ENCODE assay signal across 26 cellular contexts in the genomic region with DNA sequence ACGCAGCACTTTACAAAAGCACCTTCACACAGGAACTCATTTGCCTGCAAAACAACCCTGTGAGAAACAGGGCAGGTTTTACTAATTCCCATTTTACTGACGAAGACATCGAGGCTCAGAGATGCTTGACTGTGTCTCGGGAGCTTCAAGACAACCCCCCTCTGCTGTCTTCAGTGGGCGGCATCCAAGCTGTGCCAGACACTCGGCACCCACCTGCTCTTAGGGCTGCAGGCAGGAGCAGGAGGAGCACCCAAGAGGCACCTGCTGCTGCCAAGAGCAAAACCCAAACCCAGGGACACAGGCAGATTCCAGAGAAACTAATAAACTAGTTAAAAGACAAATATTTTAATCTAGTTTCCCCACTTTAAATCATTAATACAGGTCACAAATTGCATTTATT.
"Had no signal": no experiment of that assay in that cellular context is flagged by ENCODE, and none has a peak within 500 bp of the region (broad histone marks: within the 10 kb centered on the region; RNA-seq: fewer than 3 reads in every experiment).

No MANE protein-coding gene starts in this region.

- H3K9me3 ChIP-seq: SJCRH30, SK-N-SH had no signal

- H3K4me3 Mint-ChIP-seq: activated CD4-positive, alpha-beta T cell treated with anti-CD3 and anti-CD28 coated beads, Interleukin-2, amount 10 ng/mL, durations not matched to agents 24 days and 14 days; activated CD8-positive, alpha-beta memory T cell treated with anti-CD3 and anti-CD28 coated beads, Interleukin-2, amount 10 ng/mL, durations not matched to agents 7 days and 5 days; activated naive CD4-positive, alpha-beta T cell treated with anti-CD3 and anti-CD28 coated beads, Interleukin-2, amount 10 ng/mL, durations not matched to agents 7 days and 5 days; activated naive CD8-positive, alpha-beta T cell treated with anti-CD3 and anti-CD28 coated beads for 36 hours; WTC11 had no signal

- H3K4me1 Mint-ChIP-seq: activated CD4-positive, alpha-beta T cell treated with anti-CD3 and anti-CD28 coated beads, Interleukin-2, amount 10 ng/mL, durations not matched to agents 24 days and 14 days; activated CD8-positive, alpha-beta memory T cell treated with anti-CD3 and anti-CD28 coated beads, Interleukin-2, amount 10 ng/mL, durations not matched to agents 7 days and 5 days; activated naive CD4-positive, alpha-beta T cell treated with anti-CD3 and anti-CD28 coated beads, Interleukin-2, amount 10 ng/mL, durations not matched to agents 7 days and 5 days had no signal

- H3K27ac Mint-ChIP-seq: activated CD4-positive, alpha-beta T cell treated with anti-CD3 and anti-CD28 coated beads, Interleukin-2, amount 10 ng/mL, durations not matched to agents 24 days and 14 days; activated CD8-positive, alpha-beta memory T cell treated with anti-CD3 and anti-CD28 coated beads, Interleukin-2, amount 10 ng/mL, durations not matched to agents 7 days and 5 days; activated naive CD4-positive, alpha-beta T cell treated with anti-CD3 and anti-CD28 coated beads, Interleukin-2, amount 10 ng/mL, durations not matched to agents 7 days and 5 days; activated naive CD8-positive, alpha-beta T cell treated with anti-CD3 and anti-CD28 coated beads for 36 hours had no signal

- H3K27me3 Mint-ChIP-seq: activated CD4-positive, alpha-beta T cell treated with anti-CD3 and anti-CD28 coated beads, Interleukin-2, amount 10 ng/mL, durations not matched to agents 24 days and 14 days; activated CD8-positive, alpha-beta memory T cell treated with anti-CD3 and anti-CD28 coated beads, Interleukin-2, amount 10 ng/mL, durations not matched to agents 7 days and 5 days; activated naive CD4-positive, alpha-beta T cell treated with anti-CD3 and anti-CD28 coated beads, Interleukin-2, amount 10 ng/mL, durations not matched to agents 7 days and 5 days; activated naive CD8-positive, alpha-beta T cell treated with anti-CD3 and anti-CD28 coated beads for 36 hours had no signal

- H3K9me3 Mint-ChIP-seq: activated CD4-positive, alpha-beta T cell treated with anti-CD3 and anti-CD28 coated beads, Interleukin-2, amount 10 ng/mL, durations not matched to agents 24 days and 14 days; activated naive CD4-positive, alpha-beta T cell treated with anti-CD3 and anti-CD28 coated beads, Interleukin-2, amount 10 ng/mL, durations not matched to agents 7 days and 5 days; activated naive CD8-positive, alpha-beta T cell treated with anti-CD3 and anti-CD28 coated beads for 36 hours; WTC11 had no signal

- ATAC-seq: activated CD8-positive, alpha-beta memory T cell treated with anti-CD3 and anti-CD28 coated beads, Interleukin-2, amount 10 ng/mL, durations not matched to agents 7 days and 5 days; K562; Panc1; WTC11 had no signal

- DNase-seq: activated CD4-positive, alpha-beta T cell treated with anti-CD3 and anti-CD28 coated beads for 1 hour; activated CD4-positive, alpha-beta T cell treated with anti-CD3 and anti-CD28 coated beads, Interleukin-2, amount 10 ng/mL, durations not matched to agents 24 days and 14 days; activated CD4-positive, alpha-beta T cell treated with anti-CD3 and anti-CD28 coated beads, Interleukin-2, amount 50 U/mL, for 48 hours; activated CD8-positive, alpha-beta memory T cell treated with anti-CD3 and anti-CD28 coated beads, Interleukin-2, amount 10 ng/mL, durations not matched to agents 7 days and 5 days; activated gamma-delta T cell; activated naive CD4-positive, alpha-beta T cell treated with anti-CD3 and anti-CD28 coated beads, Interleukin-2, amount 10 ng/mL, durations not matched to agents 7 days and 5 days; activated naive CD8-positive, alpha-beta T cell treated with anti-CD3 and anti-CD28 coated beads for 36 hours; brain microvascular endothelial cell; cerebellar nuclear complex; Karpas-422; MM.1S; NCI-H1105; NCI-H1436; NCI-H1694 treated with DMSO at 0.1 percent for 48 hours; NCI-H2029 treated with DMSO at 0.1 percent for 48 hours; NCI-H446; NCI-H524 treated with DMSO at 0.1 percent for 48 hours; NCI-H748 treated with DMSO at 0.1 percent for 48 hours; NK-92 treated with Interleukin-12 subunit alpha and Interleukin-12 subunit beta, amount 100 ng/mL, for 24 hours; OCI-M1; Right ventricle myocardium superior; SJCRH30; SK-N-SH had no signal
